ENCODE assay signal across 2 cellular contexts in the genomic region with DNA sequence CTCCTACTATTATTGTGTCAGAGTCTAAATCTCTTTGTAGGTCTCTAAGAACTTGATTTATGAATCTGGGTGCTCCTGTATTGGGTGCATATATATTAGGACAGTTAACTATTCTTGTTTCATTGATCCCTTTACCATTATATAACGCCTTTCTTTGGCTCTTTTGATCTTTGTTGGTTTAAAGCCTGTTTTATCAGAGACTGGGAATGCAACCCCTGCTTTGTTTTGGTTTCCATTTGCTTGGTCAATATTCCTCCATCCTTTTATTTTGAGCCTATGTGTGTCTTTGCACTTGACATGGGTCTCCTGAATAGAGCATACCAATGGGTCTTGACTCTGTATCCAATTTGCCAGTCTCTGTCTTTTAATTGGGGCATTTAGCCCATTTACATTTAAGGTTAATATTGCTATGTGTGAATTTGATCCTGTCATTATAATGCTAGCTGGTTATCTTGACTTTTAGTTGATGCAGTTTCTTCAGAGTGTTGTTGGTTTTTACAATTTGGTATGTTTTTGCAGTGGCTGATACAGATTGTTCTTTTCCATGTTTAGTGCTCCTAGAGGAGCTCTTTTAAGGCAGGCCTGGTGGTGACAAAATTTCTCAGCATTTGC.
TF ChIP-seq lines count a peak whose summit lies in the region.
"Not testable (repeated sequence)": the region's sequence is repeated elsewhere in the genome, so short reads cannot be mapped to it uniquely, and the experiment has no call there.

No MANE protein-coding gene starts in this region.

TF ChIP-seq in K562, 482 proteins besides CTCF, POLR2A, EP300 and RAD21:
- TF ChIP-seq RBM25 (IDR thresholded peaks at IDR 0.05; ENCODE audit: low read depth, low read length, severe bottlenecking) (peak; percentile 4), ZNF507 (tag; conservative IDR thresholded peaks at IDR 0.05) (peak; percentile 92), CBX3 (IDR thresholded peaks at IDR 0.05; ENCODE audit: borderline replicate concordance in 1 of 2, low read length in 2 of 2) (peak in 1 of 2 experiments; percentile 59; a peak in 1 of 3 replicates), KLF16 (IDR thresholded peaks at IDR 0.05) (peak; percentile 21; the same call in 1 of the 2 replicates)

TF ChIP-seq in HepG2, 621 proteins besides CTCF, POLR2A, EP300 and RAD21 (continues in another document):
- TF ChIP-seq TARDBP (CRISPR knock-in tag; IDR thresholded peaks at IDR 0.05) (peak; percentile 19; the same call in 1 of the 2 replicates), PAXIP1 (CRISPR knock-in tag; conservative IDR thresholded peaks at IDR 0.05) (peak; percentile 70), SOX13 (IDR thresholded peaks at IDR 0.05) (peak; percentile 57; the same call in 1 of the 2 replicates), SOX13 (CRISPR knock-in tag; conservative IDR thresholded peaks at IDR 0.05 in 1 of 2, IDR thresholded peaks at IDR 0.05 in 1 of 2) (peak in 1 of 2 experiments; percentile 92; a peak in 2 of 4 replicates), HMGXB3 (CRISPR knock-in tag; IDR thresholded peaks at IDR 0.05; ENCODE audit: borderline replicate concordance) (peak; percentile 64; the same call in 1 of the 2 replicates), SKI (IDR thresholded peaks at IDR 0.05; ENCODE audit: partially characterized antibody) (peak; percentile 12), KLF6 (CRISPR knock-in tag; IDR thresholded peaks at IDR 0.05) (peak; percentile 39; the same call in 1 of the 2 replicates), TBX2 (CRISPR knock-in tag; IDR thresholded peaks at IDR 0.05; ENCODE audit: borderline replicate concordance) (peak; percentile 34; the same call in 1 of the 2 replicates), ZBTB20 (CRISPR knock-in tag; IDR thresholded peaks at IDR 0.05; ENCODE audit: borderline replicate concordance, low read depth) (peak; percentile 49; the same call in 1 of the 2 replicates), SP5 (CRISPR knock-in tag; IDR thresholded peaks at IDR 0.05; ENCODE audit: borderline replicate concordance, low read depth) (peak; percentile 20; the same call in 1 of the 2 replicates), NFIC (IDR thresholded peaks at IDR 0.05; ENCODE audit: low read length) (peak; percentile 61; the same call in 1 of the 2 replicates), AHDC1 (CRISPR knock-in tag; IDR thresholded peaks at IDR 0.05; ENCODE audit: borderline replicate concordance) (peak; percentile 65; the same call in 1 of the 2 replicates), NCOA2 (CRISPR knock-in tag; IDR thresholded peaks at IDR 0.05) (peak; percentile 78), BCL6 (CRISPR knock-in tag; IDR thresholded peaks at IDR 0.05) (peak; percentile 57), DPF2 (CRISPR knock-in tag; IDR thresholded peaks at IDR 0.05; ENCODE audit: borderline replicate concordance, low read depth) (0 out of 2 replicates have a peak, but pooled peaks have one; percentile 26), HNF4A (CRISPR knock-in tag; IDR thresholded peaks at IDR 0.05) (0 out of 2 replicates have a peak, but pooled peaks have one; percentile 15), ZFP1 (CRISPR knock-in tag; IDR thresholded peaks at IDR 0.05) (0 out of 2 replicates have a peak, but pooled peaks have one; percentile 54), RXRB (CRISPR knock-in tag; IDR thresholded peaks at IDR 0.05; ENCODE audit: borderline replicate concordance) (peak; percentile 72), POGZ (CRISPR knock-in tag; IDR thresholded peaks at IDR 0.05) (0 out of 2 replicates have a peak, but pooled peaks have one; percentile 56), SALL1 (CRISPR knock-in tag; IDR thresholded peaks at IDR 0.05) (peak; percentile 17; the same call in 1 of the 2 replicates), CREM (IDR thresholded peaks at IDR 0.05) (peak; percentile 81), GATAD1 (CRISPR knock-in tag; IDR thresholded peaks at IDR 0.05) (0 out of 2 replicates have a peak, but pooled peaks have one; percentile 15), CREB1 (CRISPR knock-in tag; IDR thresholded peaks at IDR 0.05) (0 out of 2 replicates have a peak, but pooled peaks have one; percentile 28), MED1 (CRISPR knock-in tag; IDR thresholded peaks at IDR 0.05) (peak; percentile 92), GATA4 (IDR thresholded peaks at IDR 0.05; ENCODE audit: borderline replicate concordance, low read depth) (peak; percentile 63; the same call in 1 of the 2 replicates), PPARG (CRISPR knock-in tag; conservative IDR thresholded peaks at IDR 0.05) (peak; percentile 10; the same call in 1 of the 2 replicates), SOX5 (CRISPR knock-in tag; IDR thresholded peaks at IDR 0.05; ENCODE audit: borderline replicate concordance) (peak; percentile 89; the same call in 1 of the 2 replicates), ATM (IDR thresholded peaks at IDR 0.05; ENCODE audit: borderline replicate concordance) (0 out of 2 replicates have a peak, but pooled peaks have one; percentile 31), ZSCAN31 (CRISPR knock-in tag; IDR thresholded peaks at IDR 0.05; ENCODE audit: low read depth) (peak; percentile 40; the same call in 1 of the 2 replicates), ZNF512 (CRISPR knock-in tag; IDR thresholded peaks at IDR 0.05) (0 out of 2 replicates have a peak, but pooled peaks have one; percentile 26), ZNF24 (IDR thresholded peaks at IDR 0.05) (0 out of 2 replicates have a peak, but pooled peaks have one; percentile 12), ISL2 (CRISPR knock-in tag; IDR thresholded peaks at IDR 0.05) (peak; percentile 92)
- TF ChIP-seq, protein P1, sequence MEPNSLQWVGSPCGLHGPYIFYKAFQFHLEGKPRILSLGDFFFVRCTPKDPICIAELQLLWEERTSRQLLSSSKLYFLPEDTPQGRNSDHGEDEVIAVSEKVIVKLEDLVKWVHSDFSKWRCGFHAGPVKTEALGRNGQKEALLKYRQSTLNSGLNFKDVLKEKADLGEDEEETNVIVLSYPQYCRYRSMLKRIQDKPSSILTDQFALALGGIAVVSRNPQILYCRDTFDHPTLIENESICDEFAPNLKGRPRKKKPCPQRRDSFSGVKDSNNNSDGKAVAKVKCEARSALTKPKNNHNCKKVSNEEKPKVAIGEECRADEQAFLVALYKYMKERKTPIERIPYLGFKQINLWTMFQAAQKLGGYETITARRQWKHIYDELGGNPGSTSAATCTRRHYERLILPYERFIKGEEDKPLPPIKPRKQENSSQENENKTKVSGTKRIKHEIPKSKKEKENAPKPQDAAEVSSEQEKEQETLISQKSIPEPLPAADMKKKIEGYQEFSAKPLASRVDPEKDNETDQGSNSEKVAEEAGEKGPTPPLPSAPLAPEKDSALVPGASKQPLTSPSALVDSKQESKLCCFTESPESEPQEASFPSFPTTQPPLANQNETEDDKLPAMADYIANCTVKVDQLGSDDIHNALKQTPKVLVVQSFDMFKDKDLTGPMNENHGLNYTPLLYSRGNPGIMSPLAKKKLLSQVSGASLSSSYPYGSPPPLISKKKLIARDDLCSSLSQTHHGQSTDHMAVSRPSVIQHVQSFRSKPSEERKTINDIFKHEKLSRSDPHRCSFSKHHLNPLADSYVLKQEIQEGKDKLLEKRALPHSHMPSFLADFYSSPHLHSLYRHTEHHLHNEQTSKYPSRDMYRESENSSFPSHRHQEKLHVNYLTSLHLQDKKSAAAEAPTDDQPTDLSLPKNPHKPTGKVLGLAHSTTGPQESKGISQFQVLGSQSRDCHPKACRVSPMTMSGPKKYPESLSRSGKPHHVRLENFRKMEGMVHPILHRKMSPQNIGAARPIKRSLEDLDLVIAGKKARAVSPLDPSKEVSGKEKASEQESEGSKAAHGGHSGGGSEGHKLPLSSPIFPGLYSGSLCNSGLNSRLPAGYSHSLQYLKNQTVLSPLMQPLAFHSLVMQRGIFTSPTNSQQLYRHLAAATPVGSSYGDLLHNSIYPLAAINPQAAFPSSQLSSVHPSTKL (CRISPR knock-in tag; IDR thresholded peaks at IDR 0.05), result peak; percentile 86
- not testable (repeated sequence) for TF ChIP-seq CREM (CRISPR knock-in tag; IDR thresholded peaks at IDR 0.05); CREB1 (IDR thresholded peaks at IDR 0.05)
